Comparison of ENCODE assay signal across 1 cellular context in the genomic region with DNA sequence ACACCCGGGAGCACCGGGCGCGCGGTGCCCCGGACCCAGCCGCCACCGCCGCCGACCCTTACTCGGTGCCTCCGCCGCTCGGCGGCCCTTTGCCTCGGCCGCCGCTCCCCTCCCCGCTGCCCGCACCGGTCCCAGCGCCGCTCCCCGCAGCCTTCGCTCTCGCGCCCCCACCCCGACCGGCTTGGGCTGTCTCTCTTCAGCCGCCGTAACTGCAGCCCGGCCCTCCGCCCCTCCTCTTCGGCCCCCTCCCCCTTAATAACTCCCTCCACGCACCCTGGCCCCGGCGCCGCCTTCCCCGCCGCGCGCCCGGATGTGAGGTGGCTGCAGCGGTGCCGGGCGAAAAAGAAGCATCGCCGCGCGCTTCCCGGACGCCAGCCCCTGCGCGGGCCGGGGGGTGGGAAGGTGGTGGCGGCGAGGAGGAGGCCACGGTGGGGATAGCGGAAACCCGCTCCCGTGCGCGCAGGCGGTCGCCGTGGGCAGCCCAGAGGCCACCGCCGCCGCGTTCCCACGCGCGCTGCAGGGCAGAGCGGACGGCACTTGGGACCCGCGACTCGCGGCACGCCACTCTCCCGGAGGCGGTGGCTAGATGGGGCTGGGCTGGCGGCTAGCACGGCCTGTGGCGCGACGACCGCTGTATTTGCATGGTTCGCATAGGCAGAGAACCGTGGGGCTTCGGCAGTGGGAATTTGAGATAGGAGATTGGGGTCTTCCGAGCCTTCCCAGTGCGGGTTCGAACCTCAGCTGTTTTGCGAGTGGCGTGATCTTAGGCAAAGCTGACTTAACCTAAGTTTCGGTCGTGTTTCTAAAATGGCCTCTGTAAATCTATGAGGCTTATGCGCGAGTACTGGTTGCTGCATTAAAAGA.
TF ChIP-seq lines count a peak whose summit lies in the region.

A gene with protein sequence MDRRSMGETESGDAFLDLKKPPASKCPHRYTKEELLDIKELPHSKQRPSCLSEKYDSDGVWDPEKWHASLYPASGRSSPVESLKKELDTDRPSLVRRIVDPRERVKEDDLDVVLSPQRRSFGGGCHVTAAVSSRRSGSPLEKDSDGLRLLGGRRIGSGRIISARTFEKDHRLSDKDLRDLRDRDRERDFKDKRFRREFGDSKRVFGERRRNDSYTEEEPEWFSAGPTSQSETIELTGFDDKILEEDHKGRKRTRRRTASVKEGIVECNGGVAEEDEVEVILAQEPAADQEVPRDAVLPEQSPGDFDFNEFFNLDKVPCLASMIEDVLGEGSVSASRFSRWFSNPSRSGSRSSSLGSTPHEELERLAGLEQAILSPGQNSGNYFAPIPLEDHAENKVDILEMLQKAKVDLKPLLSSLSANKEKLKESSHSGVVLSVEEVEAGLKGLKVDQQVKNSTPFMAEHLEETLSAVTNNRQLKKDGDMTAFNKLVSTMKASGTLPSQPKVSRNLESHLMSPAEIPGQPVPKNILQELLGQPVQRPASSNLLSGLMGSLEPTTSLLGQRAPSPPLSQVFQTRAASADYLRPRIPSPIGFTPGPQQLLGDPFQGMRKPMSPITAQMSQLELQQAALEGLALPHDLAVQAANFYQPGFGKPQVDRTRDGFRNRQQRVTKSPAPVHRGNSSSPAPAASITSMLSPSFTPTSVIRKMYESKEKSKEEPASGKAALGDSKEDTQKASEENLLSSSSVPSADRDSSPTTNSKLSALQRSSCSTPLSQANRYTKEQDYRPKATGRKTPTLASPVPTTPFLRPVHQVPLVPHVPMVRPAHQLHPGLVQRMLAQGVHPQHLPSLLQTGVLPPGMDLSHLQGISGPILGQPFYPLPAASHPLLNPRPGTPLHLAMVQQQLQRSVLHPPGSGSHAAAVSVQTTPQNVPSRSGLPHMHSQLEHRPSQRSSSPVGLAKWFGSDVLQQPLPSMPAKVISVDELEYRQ (minus strand): TSS at position 211 of the 864 bp plus-strand sequence. CDS start 1,124 bp downstream, outside the sequence.

TF ChIP-seq in IMR-90, 13 proteins besides CTCF, POLR2A, EP300 and RAD21:
- TF ChIP-seq CHD1 (IDR thresholded peaks at IDR 0.05; ENCODE audit: low read depth, low read length) (0 out of 2 replicates have a peak, but pooled peaks have one; percentile 18), RCOR1 (IDR thresholded peaks at IDR 0.05; ENCODE audit: insufficient replicate concordance, low read length) (no peak), MAFK (IDR thresholded peaks at IDR 0.05; ENCODE audit: low read depth, low read length) (no peak), MAZ (IDR thresholded peaks at IDR 0.05; ENCODE audit: borderline replicate concordance, low read depth, low read length) (peak; percentile 97), MXI1 (IDR thresholded peaks at IDR 0.05; ENCODE audit: borderline replicate concordance, low read depth, low read length) (no peak; the same call in 1 of the 2 replicates)
- TF ChIP-seq, protein P1, sequence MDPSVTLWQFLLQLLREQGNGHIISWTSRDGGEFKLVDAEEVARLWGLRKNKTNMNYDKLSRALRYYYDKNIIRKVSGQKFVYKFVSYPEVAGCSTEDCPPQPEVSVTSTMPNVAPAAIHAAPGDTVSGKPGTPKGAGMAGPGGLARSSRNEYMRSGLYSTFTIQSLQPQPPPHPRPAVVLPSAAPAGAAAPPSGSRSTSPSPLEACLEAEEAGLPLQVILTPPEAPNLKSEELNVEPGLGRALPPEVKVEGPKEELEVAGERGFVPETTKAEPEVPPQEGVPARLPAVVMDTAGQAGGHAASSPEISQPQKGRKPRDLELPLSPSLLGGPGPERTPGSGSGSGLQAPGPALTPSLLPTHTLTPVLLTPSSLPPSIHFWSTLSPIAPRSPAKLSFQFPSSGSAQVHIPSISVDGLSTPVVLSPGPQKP (IDR thresholded peaks at IDR 0.05; ENCODE audit: borderline replicate concordance, low read depth, low read length) = no peak
